ENCODE assay signal across 31 cellular contexts in genomic region chr4:186335793-186336192, GRCh38.
DNase-seq lines count a peak whose midpoint lies in the region; ATAC-seq and TF ChIP-seq lines count a peak whose summit lies in the region.
"Had no signal": no experiment of that assay in that cellular context is flagged by ENCODE, and none has a peak within 500 bp of the region (broad histone marks: within the 10 kb centered on the region; RNA-seq: fewer than 3 reads in every experiment).

No MANE protein-coding gene starts in this region.

- no peak for TF ChIP-seq POLR2A in vagina (IDR thresholded peaks at IDR 0.05)

- no peak overlapping the region for H3K9ac ChIP-seq in SK-N-SH
- H3K9ac ChIP-seq in smooth muscle cell (ENCODE audit: low read depth) = no peak overlapping the region
- H3K9ac ChIP-seq: BLaER1; BLaER1 treated with 17β-estradiol and CSF1 and Interleukin-3, amounts not matched to agents 10 nM and 100 nM had no signal

- intact Hi-C loops in vagina (cut with DNase I) = no loop called here

- H3F3A ChIP-seq in SK-N-SH (replicated peaks; ENCODE audit: insufficient read depth) (no peaks in the 10 kb centered on the region), smooth muscle cell (ENCODE audit: low read depth) (no peaks in the 10 kb centered on the region)

- H3K9me3 ChIP-seq in SK-N-SH = 0 out of 2 replicates have a peak, but pooled peaks cover 10% of the 10 kb centered on the region
- H3K9me3 ChIP-seq in smooth muscle cell (replicated peaks; ENCODE audit: low read depth) = peaks cover 12% of the 10 kb centered on the region
- no peaks in the 10 kb centered on the region for H3K9me3 ChIP-seq in vagina
- H3K9me3 ChIP-seq: A549, BE2C had no signal

- ATAC-seq in SK-N-SH treated with all-trans-retinoic acid at 6 μM for 48 hours = no peak
- ATAC-seq: A549; CD8-positive, alpha-beta T cell had no signal

- H3K4me3 ChIP-seq in SK-N-SH (ENCODE audit: low read depth in 2 of 2, low read length in 1 of 2) (no peak overlapping the region), smooth muscle cell (no peak overlapping the region), vagina (no peak overlapping the region)
- H3K4me3 ChIP-seq: A549; BLaER1; BLaER1 treated with 17β-estradiol and CSF1 and Interleukin-3, amounts not matched to agents 10 nM and 100 nM had no signal

- TF ChIP-seq RAD21 in SK-N-SH (IDR thresholded peaks at IDR 0.05; ENCODE audit: low read length) = no peak

- CTCF ChIA-PET in SK-N-SH (lab: Yijun Ruan, JAX) = interaction anchor here (0.6 to 1.4 kb wide), 2 partner anchors 40 to 72 kb away, joined by 3 read pairs; no protein-coding TSS in a partner anchor

- no peaks in the 10 kb centered on the region for H3K79me2 ChIP-seq in SK-N-SH (ENCODE audit: insufficient read depth)
- no peaks in the 10 kb centered on the region for H3K79me2 ChIP-seq in smooth muscle cell (ENCODE audit: low read depth)

- H3K36me3 ChIP-seq in SK-N-SH (replicated peaks in 1 of 2; ENCODE audit: control insufficient read depth in 1 of 2, insufficient read depth in 2 of 2, low read length in 1 of 2) = no peaks in the 10 kb centered on the region
- peaks cover 4% of the 10 kb centered on the region for H3K36me3 ChIP-seq in smooth muscle cell (ENCODE audit: low read depth)
- no peaks in the 10 kb centered on the region for H3K36me3 ChIP-seq in vagina
- H3K36me3 ChIP-seq: BE2C; BLaER1; BLaER1 treated with 17β-estradiol and CSF1 and Interleukin-3, amounts not matched to agents 10 nM and 100 nM had no signal

- POLR2A ChIA-PET in SK-N-SH (lab: Yijun Ruan, JAX) = no interaction called here

- WGBS in SK-N-SH (ENCODE audit: low lambda C conversion rate) = 0% methylated on average over 1 of the region's 1 CpG
- 57% methylated on average over 1 of the region's 1 CpG for WGBS in smooth muscle cell (ENCODE audit: low lambda C conversion rate)

- H2AFZ ChIP-seq in SK-N-SH (ENCODE audit: low read depth) (no peak overlapping the region), smooth muscle cell (ENCODE audit: low read depth) (no peak overlapping the region)

- H3K4me2 ChIP-seq in SK-N-SH (no peak overlapping the region), smooth muscle cell (peak overlapping the region; percentile 62)
- H3K4me2 ChIP-seq: A549; BLaER1; BLaER1 treated with 17β-estradiol and CSF1 and Interleukin-3, amounts not matched to agents 10 nM and 100 nM had no signal

- H4K20me1 ChIP-seq in SK-N-SH (ENCODE audit: insufficient read depth) = no peaks in the 10 kb centered on the region
- H4K20me1 ChIP-seq in smooth muscle cell (ENCODE audit: low read depth) = no peaks in the 10 kb centered on the region
- H4K20me1 ChIP-seq: BLaER1; BLaER1 treated with 17β-estradiol and CSF1 and Interleukin-3, amounts not matched to agents 10 nM and 100 nM had no signal

- no peaks in the 10 kb centered on the region for H3K9me2 ChIP-seq in SK-N-SH

- H3K27ac ChIP-seq in SK-N-SH (ENCODE audit: low read depth in 2 of 2, low read length in 1 of 2) = no peak overlapping the region
- no peak overlapping the region for H3K27ac ChIP-seq in smooth muscle cell (ENCODE audit: low read depth)
- H3K27ac ChIP-seq in vagina = no peak overlapping the region
- H3K27ac ChIP-seq: 22Rv1; A549; BLaER1; BLaER1 treated with 17β-estradiol and CSF1 and Interleukin-3, amounts not matched to agents 10 nM and 100 nM; C4-2B had no signal

- no peak for TF ChIP-seq EP300 in SK-N-SH (IDR thresholded peaks at IDR 0.05; ENCODE audit: borderline replicate concordance in 1 of 2, low read depth in 1 of 2, low read length in 1 of 2)

- H3K4me1 ChIP-seq in SK-N-SH (ENCODE audit: control insufficient read depth in 1 of 2, insufficient read depth in 2 of 2, low read depth in 1 of 2, low read length in 1 of 2) = no peaks in the 10 kb centered on the region
- H3K4me1 ChIP-seq in smooth muscle cell (ENCODE audit: low read depth) = no peaks in the 10 kb centered on the region
- no peaks in the 10 kb centered on the region for H3K4me1 ChIP-seq in vagina
- H3K4me1 ChIP-seq: A549, BE2C, BLaER1, Caco-2 had no signal

- no peak for DNase-seq in SK-N-SH
- peak; percentile 91 for DNase-seq in SK-N-DZ (ENCODE audit: low spot score)
- no peak for DNase-seq in smooth muscle cell (lab: John Stamatoyannopoulos, UW; ENCODE audit: unreplicated experiment)
- no peak for DNase-seq in NCI-H446 (lab: John Stamatoyannopoulos, UW)
- DNase-seq in vagina (ENCODE audit: extremely low spot score in 2 of 2) = no peak
- DNase-seq: 8988T; ACHN; AML-193; BE2C; C1 segment of cervical spinal cord; Caco-2; Calu3; CD4-positive, alpha-beta memory T cell; CD4-positive, alpha-beta T cell; CD4-positive, CD25-positive, alpha-beta regulatory T cell; CD8-positive, alpha-beta memory T cell; CD8-positive, alpha-beta T cell; COR-L47; DMS 273 treated with DMSO at 0.1 percent for 48 hours; DMS153; DMS53; DMS79; DMS79 treated with DMSO at 0.1 percent for 48 hours; DND-41; EL had no signal

- no peak for TF ChIP-seq CTCF in SK-N-SH (IDR thresholded peaks at IDR 0.05)
- TF ChIP-seq CTCF in smooth muscle cell (IDR thresholded peaks at IDR 0.05; ENCODE audit: borderline replicate concordance, insufficient read depth, poor library complexity, severe bottlenecking) = no peak
- no peak for TF ChIP-seq CTCF in vagina (IDR thresholded peaks at IDR 0.05)

- H3K27me3 ChIP-seq in SK-N-SH (ENCODE audit: insufficient read depth) (no peaks in the 10 kb centered on the region), smooth muscle cell (ENCODE audit: low read depth) (no peaks in the 10 kb centered on the region), vagina (no peaks in the 10 kb centered on the region)
- H3K27me3 ChIP-seq: BE2C; BLaER1; BLaER1 treated with 17β-estradiol and CSF1 and Interleukin-3, amounts not matched to agents 10 nM and 100 nM had no signal

TF ChIP-seq in SK-N-SH treated with all-trans-retinoic acid at 6 μM for 48 hours, 23 proteins besides CTCF, POLR2A, EP300 and RAD21:
- TF ChIP-seq OSR1 (CRISPR knock-in tag; IDR thresholded peaks at IDR 0.05) (no peak), ISL1 (CRISPR knock-in tag; IDR thresholded peaks at IDR 0.05) (peak; percentile 88)

TF ChIP-seq in SK-N-SH, 30 proteins besides CTCF, POLR2A, EP300 and RAD21 (continues in another document):
- no peak for TF ChIP-seq FOSL2 (IDR thresholded peaks at IDR 0.05; ENCODE audit: borderline replicate concordance, low read depth)
- no peak for TF ChIP-seq RFX5 (IDR thresholded peaks at IDR 0.05; ENCODE audit: low read length)
- TF ChIP-seq TEAD4 (IDR thresholded peaks at IDR 0.05; ENCODE audit: borderline replicate concordance, insufficient read depth) = no peak
- no peak for TF ChIP-seq NRF1 (IDR thresholded peaks at IDR 0.05; ENCODE audit: low read depth, low read length)
- TF ChIP-seq JUND (IDR thresholded peaks at IDR 0.05) = no peak
- no peak for TF ChIP-seq POLR2AphosphoS5 (IDR thresholded peaks at IDR 0.05; ENCODE audit: low read depth, low read length)
- no peak for TF ChIP-seq ELF1 (IDR thresholded peaks at IDR 0.05)
- no peak for TF ChIP-seq REST (IDR thresholded peaks at IDR 0.05; ENCODE audit: low read depth, low read length)
- TF ChIP-seq, protein P1, sequence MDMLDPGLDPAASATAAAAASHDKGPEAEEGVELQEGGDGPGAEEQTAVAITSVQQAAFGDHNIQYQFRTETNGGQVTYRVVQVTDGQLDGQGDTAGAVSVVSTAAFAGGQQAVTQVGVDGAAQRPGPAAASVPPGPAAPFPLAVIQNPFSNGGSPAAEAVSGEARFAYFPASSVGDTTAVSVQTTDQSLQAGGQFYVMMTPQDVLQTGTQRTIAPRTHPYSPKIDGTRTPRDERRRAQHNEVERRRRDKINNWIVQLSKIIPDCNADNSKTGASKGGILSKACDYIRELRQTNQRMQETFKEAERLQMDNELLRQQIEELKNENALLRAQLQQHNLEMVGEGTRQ (IDR thresholded peaks at IDR 0.05; ENCODE audit: borderline replicate concordance, low read depth, low read length) = no peak
- TF ChIP-seq YY1 (IDR thresholded peaks at IDR 0.05; ENCODE audit: low read depth) = no peak
- TF ChIP-seq MEF2A (IDR thresholded peaks at IDR 0.05; ENCODE audit: borderline replicate concordance, low read depth) = no peak
